ENCODE assay signal across 1 cellular context in genomic region chr11:72787262-72788104, GRCh38.
TF ChIP-seq lines count a peak whose summit lies in the region.

No MANE protein-coding gene starts in this region.

TF ChIP-seq in HepG2, 621 proteins besides CTCF, POLR2A, EP300 and RAD21 (continued from another document and continues in another):
- TF ChIP-seq MLX (CRISPR knock-in tag; IDR thresholded peaks at IDR 0.05): 0 out of 2 replicates have a peak, but pooled peaks have one; percentile 48
- no peak for TF ChIP-seq ATF7 (IDR thresholded peaks at IDR 0.05)
- TF ChIP-seq ATF7 (CRISPR knock-in tag; IDR thresholded peaks at IDR 0.05): peak; percentile 54; the same call in 1 of the 2 replicates
- TF ChIP-seq ZBTB39 (CRISPR knock-in tag; IDR thresholded peaks at IDR 0.05): no peak
- TF ChIP-seq ESRRA (CRISPR knock-in tag; IDR thresholded peaks at IDR 0.05; ENCODE audit: low read depth): peak; percentile 69; the same call in 1 of the 2 replicates
- no peak for TF ChIP-seq SMAD9 (CRISPR knock-in tag; IDR thresholded peaks at IDR 0.05)
- no peak for TF ChIP-seq ZNF260 (CRISPR knock-in tag; IDR thresholded peaks at IDR 0.05; ENCODE audit: borderline replicate concordance, low read depth)
- TF ChIP-seq TEF (CRISPR knock-in tag; IDR thresholded peaks at IDR 0.05): no peak
- no peak for TF ChIP-seq RFXANK (CRISPR knock-in tag; IDR thresholded peaks at IDR 0.05)
- TF ChIP-seq CREBL2 (CRISPR knock-in tag; IDR thresholded peaks at IDR 0.05; ENCODE audit: borderline replicate concordance): no peak
- TF ChIP-seq ZNF180 (CRISPR knock-in tag; IDR thresholded peaks at IDR 0.05; ENCODE audit: borderline replicate concordance, low read depth): no peak
- TF ChIP-seq ZFP1 (CRISPR knock-in tag; IDR thresholded peaks at IDR 0.05): no peak
- no peak for TF ChIP-seq PRDM4 (CRISPR knock-in tag; IDR thresholded peaks at IDR 0.05; ENCODE audit: borderline replicate concordance)
- 0 out of 2 replicates have a peak, but pooled peaks have one; percentile 15 for TF ChIP-seq SOX5 (CRISPR knock-in tag; IDR thresholded peaks at IDR 0.05; ENCODE audit: borderline replicate concordance)
- TF ChIP-seq TOPORS (CRISPR knock-in tag; IDR thresholded peaks at IDR 0.05): no peak
- no peak; the same call in none of the 2 replicates for TF ChIP-seq SP4 (CRISPR knock-in tag; IDR thresholded peaks at IDR 0.05)
- no peak; the same call in 1 of the 2 replicates for TF ChIP-seq SIX4 (CRISPR knock-in tag; IDR thresholded peaks at IDR 0.05)
- TF ChIP-seq ZNF792 (CRISPR knock-in tag; IDR thresholded peaks at IDR 0.05): 0 out of 2 replicates have a peak, but pooled peaks have one; percentile 65
- no peak for TF ChIP-seq ZNF567 (CRISPR knock-in tag; IDR thresholded peaks at IDR 0.05; ENCODE audit: borderline replicate concordance)
- TF ChIP-seq ZNF382 (CRISPR knock-in tag; IDR thresholded peaks at IDR 0.05; ENCODE audit: borderline replicate concordance): no peak
- no peak for TF ChIP-seq ZHX2 (IDR thresholded peaks at IDR 0.05; ENCODE audit: low read depth)
- TF ChIP-seq ZHX2 (CRISPR knock-in tag; IDR thresholded peaks at IDR 0.05; ENCODE audit: borderline replicate concordance): no peak
- TF ChIP-seq MAFG (CRISPR knock-in tag; IDR thresholded peaks at IDR 0.05): no peak
- TF ChIP-seq BRCA1 (CRISPR knock-in tag; IDR thresholded peaks at IDR 0.05): no peak
- TF ChIP-seq ZNF597 (CRISPR knock-in tag; IDR thresholded peaks at IDR 0.05): no peak
- no peak for TF ChIP-seq GLMP (CRISPR knock-in tag; IDR thresholded peaks at IDR 0.05; ENCODE audit: borderline replicate concordance)
- TF ChIP-seq SRSF9 (IDR thresholded peaks at IDR 0.05; ENCODE audit: borderline replicate concordance, insufficient read depth, low read depth, low read length, poor library complexity, severe bottlenecking): no peak
- no peak for TF ChIP-seq ZNF563 (CRISPR knock-in tag; IDR thresholded peaks at IDR 0.05)
- no peak for TF ChIP-seq NR0B2 (CRISPR knock-in tag; IDR thresholded peaks at IDR 0.05)
- no peak for TF ChIP-seq ZNF275 (CRISPR knock-in tag; IDR thresholded peaks at IDR 0.05; ENCODE audit: borderline replicate concordance)
- peak; percentile 27; the same call in 1 of the 2 replicates for TF ChIP-seq MIXL1 (CRISPR knock-in tag; IDR thresholded peaks at IDR 0.05)
- TF ChIP-seq ZNF766 (CRISPR knock-in tag; IDR thresholded peaks at IDR 0.05; ENCODE audit: borderline replicate concordance): no peak
- TF ChIP-seq NCOA5 (CRISPR knock-in tag; IDR thresholded peaks at IDR 0.05): no peak
- no peak for TF ChIP-seq CENPX (CRISPR knock-in tag; IDR thresholded peaks at IDR 0.05)
- TF ChIP-seq NFYC (CRISPR knock-in tag; IDR thresholded peaks at IDR 0.05): peak; percentile 79
- no peak for TF ChIP-seq ZNF512B (CRISPR knock-in tag; IDR thresholded peaks at IDR 0.05; ENCODE audit: borderline replicate concordance)
- TF ChIP-seq ZNF558 (CRISPR knock-in tag; IDR thresholded peaks at IDR 0.05; ENCODE audit: borderline replicate concordance): no peak
- no peak for TF ChIP-seq NKX3-1 (CRISPR knock-in tag; IDR thresholded peaks at IDR 0.05)
- TF ChIP-seq ZFX (CRISPR knock-in tag; IDR thresholded peaks at IDR 0.05; ENCODE audit: low read depth): peak; percentile 97
- no peak for TF ChIP-seq CENPT (CRISPR knock-in tag; IDR thresholded peaks at IDR 0.05; ENCODE audit: low read depth)
- no peak for TF ChIP-seq FOXP1 (IDR thresholded peaks at IDR 0.05)
- TF ChIP-seq FOXP1 (CRISPR knock-in tag; IDR thresholded peaks at IDR 0.05): no peak
- TF ChIP-seq ZBTB21 (CRISPR knock-in tag; IDR thresholded peaks at IDR 0.05): no peak
- no peak for TF ChIP-seq DNMT3B (CRISPR knock-in tag; conservative IDR thresholded peaks at IDR 0.05)
- TF ChIP-seq CBFB (CRISPR knock-in tag; IDR thresholded peaks at IDR 0.05): 0 out of 2 replicates have a peak, but pooled peaks have one; percentile 41
